Comparison of ENCODE assay signal across 19 cellular contexts in genomic region chr16:5449901-5450300, GRCh38.
A peak's percentile ranks its signal among the peaks of the same experiment; 100 is the strongest.
DNase-seq lines count a peak whose midpoint lies in the region; ATAC-seq and TF ChIP-seq lines count a peak whose summit lies in the region.
"Had no signal": no experiment of that assay in that cellular context is flagged by ENCODE, and none has a peak within 500 bp of the region (broad histone marks: within the 10 kb centered on the region; RNA-seq: fewer than 3 reads in every experiment).

No MANE protein-coding gene starts in this region.

- CTCF ChIA-PET in WTC11 (lab: Charles Lee): interaction anchor here (0.6 kb wide), 1 partner anchor 35 kb away, joined by 7 read pairs; no protein-coding TSS in a partner anchor

- H3K9ac ChIP-seq in HUES48 (ENCODE audit: low read depth, low read length) (peak overlapping the region; percentile 7; the same call in 1 of the 2 replicates), endodermal cell (ENCODE audit: extremely low read depth, low read length, poor library complexity, severe bottlenecking) (no peak overlapping the region)
- H3K9ac ChIP-seq: BLaER1 treated with 17β-estradiol and CSF1 and Interleukin-3, amounts not matched to agents 10 nM and 100 nM had no signal

- H3K4me3 Mint-ChIP-seq in WTC11: peak overlapping the region; percentile 39
- H3K4me3 Mint-ChIP-seq in endodermal cell: no peak overlapping the region
- H3K4me3 Mint-ChIP-seq in endothelial cell (ENCODE audit: unreplicated experiment): no peak overlapping the region
- H3K4me3 Mint-ChIP-seq: B cell; CD8-positive, alpha-beta T cell; HFFc6 had no signal

- TF ChIP-seq CTCF in WTC11 (IDR thresholded peaks at IDR 0.05) (no peak), endodermal cell (conservative IDR thresholded peaks at IDR 0.05) (no peak), mucosa of descending colon (IDR thresholded peaks at IDR 0.05) (no peak), endothelial cell (IDR thresholded peaks at IDR 0.05; ENCODE audit: unreplicated experiment) (no peak)

- H3K9me3 ChIP-seq in HUES48 (ENCODE audit: control insufficient read depth, insufficient read depth, low read length) (no peaks in the 10 kb centered on the region), endodermal cell (ENCODE audit: control insufficient read depth, low read length) (no peaks in the 10 kb centered on the region), mucosa of descending colon (no peaks in the 10 kb centered on the region)

- H3K36me3 Mint-ChIP-seq in WTC11 (peaks cover 7% of the 10 kb centered on the region; the same call in 1 of the 2 replicates), endodermal cell (ENCODE audit: low read depth) (no peaks in the 10 kb centered on the region), endothelial cell (ENCODE audit: low read depth, unreplicated experiment) (no peaks in the 10 kb centered on the region)
- H3K36me3 Mint-ChIP-seq: CD8-positive, alpha-beta T cell; IgD-negative memory B cell had no signal

- H3K27me3 ChIP-seq in HUES48 (ENCODE audit: control insufficient read depth, insufficient read depth, low read length): peaks cover 7% of the 10 kb centered on the region
- peaks cover 31% of the 10 kb centered on the region for H3K27me3 ChIP-seq in endodermal cell (ENCODE audit: control insufficient read depth, insufficient read depth, low read length, poor library complexity, severe bottlenecking)
- H3K27me3 ChIP-seq: BLaER1 treated with 17β-estradiol and CSF1 and Interleukin-3, amounts not matched to agents 10 nM and 100 nM had no signal

- 75 to 77% methylated on average over 1 of the region's 1 CpG for WGBS in endodermal cell (ENCODE audit: insufficient coverage in 1 of 2, insufficient read length in 1 of 2), 2 experiments

- intact Hi-C loops in mucosa of descending colon (cut with DNase I, micrococcal nuclease): no loop called here

- H3K27ac Mint-ChIP-seq in WTC11 (no peak overlapping the region), endodermal cell (peak overlapping the region; percentile 42), endothelial cell (ENCODE audit: unreplicated experiment) (no peak overlapping the region)
- H3K27ac Mint-ChIP-seq: B cell; CD8-positive, alpha-beta T cell; HFFc6; IgD-negative memory B cell had no signal

- H3K4me1 ChIP-seq in HUES48 (ENCODE audit: control insufficient read depth, insufficient read depth, low read length): peaks cover 39% of the 10 kb centered on the region
- H3K4me1 ChIP-seq in endodermal cell (ENCODE audit: control insufficient read depth, insufficient read depth, low read length): no peaks in the 10 kb centered on the region
- H3K4me1 ChIP-seq in mucosa of descending colon (ENCODE audit: low read depth): no peaks in the 10 kb centered on the region
- H3K4me1 ChIP-seq: BLaER1 treated with 17β-estradiol and CSF1 and Interleukin-3, amounts not matched to agents 10 nM and 100 nM had no signal

- H3K9me3 Mint-ChIP-seq in WTC11 (peaks cover 25% of the 10 kb centered on the region), endodermal cell (peaks cover 4% of the 10 kb centered on the region), endothelial cell (ENCODE audit: unreplicated experiment) (no peaks in the 10 kb centered on the region)
- H3K9me3 Mint-ChIP-seq: CD8-positive, alpha-beta T cell had no signal

- H3K4me3 ChIP-seq in HUES48 (ENCODE audit: low read depth, low read length) (peak overlapping the region; percentile 23; the same call in 1 of the 2 replicates), endodermal cell (ENCODE audit: low read length) (no peak overlapping the region), mucosa of descending colon (no peak overlapping the region)
- H3K4me3 ChIP-seq: BLaER1 treated with 17β-estradiol and CSF1 and Interleukin-3, amounts not matched to agents 10 nM and 100 nM had no signal

- POLR2A ChIA-PET in WTC11 (lab: Charles Lee): no interaction called here

- no peak for DNase-seq in WTC11 (ENCODE audit: low spot score)
- DNase-seq in endodermal cell: no peak
- no peak for DNase-seq in mucosa of descending colon
- no peak for DNase-seq in endothelial cell (ENCODE audit: low spot score)
- DNase-seq in stimulated activated CD4-positive, alpha-beta T cell treated with anti-CD3 and anti-CD28 coated beads, Interleukin-2, amount 100 ng/mL, for 24 hours: no peak
- DNase-seq in middle frontal gyrus (ENCODE audit: extremely low spot score, low spot score): no peak
- DNase-seq: Calu3; CD8-positive, alpha-beta T cell; DMS79 treated with DMSO at 0.1 percent for 48 hours; GF-D8; HFFc6; KBM-7 had no signal

- ATAC-seq in WTC11: no peak
- peak; percentile 56 for ATAC-seq in mucosa of descending colon
- no peak for ATAC-seq in GM19023 (IDR thresholded peaks at IDR 0.05; ENCODE audit: unreplicated experiment)
- ATAC-seq: CD8-positive, alpha-beta T cell; HCT116; HepG2 had no signal

- H3K4me1 Mint-ChIP-seq in WTC11: peaks cover 65% of the 10 kb centered on the region
- H3K4me1 Mint-ChIP-seq in endodermal cell: peaks cover 32% of the 10 kb centered on the region
- H3K4me1 Mint-ChIP-seq in endothelial cell (ENCODE audit: unreplicated experiment): no peaks in the 10 kb centered on the region
- H3K4me1 Mint-ChIP-seq: B cell, IgD-negative memory B cell had no signal

- H3K27me3 Mint-ChIP-seq in WTC11 (ENCODE audit: low read depth) (peaks cover 38% of the 10 kb centered on the region), endodermal cell (ENCODE audit: insufficient read depth) (peaks cover 51% of the 10 kb centered on the region), endothelial cell (ENCODE audit: unreplicated experiment) (peaks cover 8% of the 10 kb centered on the region)
- H3K27me3 Mint-ChIP-seq: B cell had no signal

- H3K27ac ChIP-seq in HUES48 (ENCODE audit: low read depth, low read length): peak overlapping the region; percentile 96
- H3K27ac ChIP-seq in endodermal cell (ENCODE audit: low read depth, low read length): peak overlapping the region; percentile 75
- H3K27ac ChIP-seq: BLaER1 treated with 17β-estradiol and CSF1 and Interleukin-3, amounts not matched to agents 10 nM and 100 nM had no signal

- H3K36me3 ChIP-seq in HUES48 (ENCODE audit: control insufficient read depth, insufficient read depth, low read length) (no peaks in the 10 kb centered on the region), endodermal cell (ENCODE audit: control insufficient read depth, insufficient read depth, low read length) (no peaks in the 10 kb centered on the region), mucosa of descending colon (ENCODE audit: low read depth) (no peaks in the 10 kb centered on the region)
- H3K36me3 ChIP-seq: BLaER1 treated with 17β-estradiol and CSF1 and Interleukin-3, amounts not matched to agents 10 nM and 100 nM had no signal

TF ChIP-seq in WTC11, 78 proteins besides CTCF, POLR2A, EP300 and RAD21 (continues in another document):
- TF ChIP-seq ZNF317 (CRISPR knock-in tag; IDR thresholded peaks at IDR 0.05; ENCODE audit: borderline replicate concordance, low read depth) (no peak), AFF4 (CRISPR knock-in tag; IDR thresholded peaks at IDR 0.05; ENCODE audit: borderline replicate concordance) (no peak), ZBTB21 (CRISPR knock-in tag; IDR thresholded peaks at IDR 0.05; ENCODE audit: borderline replicate concordance) (no peak), ZNF138 (CRISPR knock-in tag; conservative IDR thresholded peaks at IDR 0.05) (no peak)
- TF ChIP-seq, protein P1, sequence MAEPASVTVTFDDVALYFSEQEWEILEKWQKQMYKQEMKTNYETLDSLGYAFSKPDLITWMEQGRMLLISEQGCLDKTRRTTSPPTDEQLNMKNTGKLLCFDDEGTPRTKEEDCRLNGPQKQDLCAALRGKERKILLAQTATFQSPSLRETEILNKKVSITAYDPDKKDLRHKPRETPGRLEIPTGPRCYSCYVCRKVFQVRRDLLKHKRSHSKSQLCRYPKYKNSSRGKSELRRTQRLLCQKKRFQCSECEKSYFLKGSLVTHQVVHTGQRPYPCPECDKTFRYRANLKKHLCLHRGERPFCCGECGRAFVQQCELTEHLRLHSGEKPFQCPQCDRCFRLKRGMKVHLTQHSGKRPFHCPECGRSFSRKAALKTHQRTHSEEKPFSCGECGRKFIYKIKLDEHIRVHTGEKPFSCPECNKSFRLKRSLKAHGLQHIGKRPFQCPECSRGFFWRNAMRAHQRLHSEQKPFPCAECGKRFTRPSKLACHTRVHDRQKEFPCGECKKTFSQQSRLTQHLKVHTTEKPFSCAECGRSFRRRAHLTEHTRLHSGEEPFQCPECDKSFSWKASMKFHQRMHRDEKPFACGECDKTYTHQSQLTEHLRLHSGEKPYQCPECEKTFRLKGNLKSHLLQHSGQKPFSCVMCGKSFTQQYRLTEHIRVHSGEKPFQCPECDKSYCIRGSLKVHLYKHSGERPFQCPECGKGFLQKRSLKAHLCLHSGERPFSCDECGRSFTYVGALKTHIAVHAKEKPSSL (CRISPR knock-in tag; conservative IDR thresholded peaks at IDR 0.05): no peak
